Comparison of ENCODE assay signal across 9 cellular contexts in the genomic region with DNA sequence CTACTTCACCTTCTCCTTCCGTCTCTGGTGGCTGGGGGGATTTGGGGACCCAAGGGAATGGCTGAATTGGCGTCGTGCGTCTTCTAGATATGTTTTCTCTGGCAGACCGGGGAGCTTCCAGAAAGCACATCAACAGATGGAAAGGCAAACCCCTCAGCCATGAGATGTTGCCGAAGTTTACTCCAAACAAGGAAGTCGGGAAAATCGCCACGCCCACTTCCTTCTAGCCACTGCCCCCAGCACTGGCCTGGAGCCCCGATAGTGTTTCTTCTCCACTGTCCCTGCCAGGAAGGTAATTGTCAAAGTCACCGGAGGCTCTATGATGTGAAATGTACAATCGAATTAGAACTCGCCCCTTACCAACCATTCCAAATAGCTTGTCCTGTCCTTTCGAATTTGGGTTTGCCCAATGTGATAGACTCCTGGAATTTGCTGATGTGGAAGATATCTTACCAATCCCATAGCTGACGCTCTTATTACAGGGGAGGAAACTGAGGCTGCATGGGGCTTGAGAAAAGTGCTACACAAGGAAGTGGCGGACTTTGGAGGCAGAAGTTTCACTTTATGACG.
DNase-seq lines count a peak whose midpoint lies in the region; ATAC-seq and TF ChIP-seq lines count a peak whose summit lies in the region.
"Had no signal": no experiment of that assay in that cellular context is flagged by ENCODE, and none has a peak within 500 bp of the region (broad histone marks: within the 10 kb centered on the region; RNA-seq: fewer than 3 reads in every experiment).

No MANE protein-coding gene starts in this region.

- no peak for TF ChIP-seq CTCF in astrocyte of the cerebellum (IDR thresholded peaks at IDR 0.05; ENCODE audit: low read depth, low read length, missing control alignments)
- no peak for TF ChIP-seq CTCF in smooth muscle cell (IDR thresholded peaks at IDR 0.05; ENCODE audit: borderline replicate concordance, insufficient read depth, poor library complexity, severe bottlenecking)

- H3K9me3 ChIP-seq in iPS-20b (ENCODE audit: insufficient read depth, low read depth, low read length) (no peaks in the 10 kb centered on the region), smooth muscle cell (replicated peaks; ENCODE audit: low read depth) (no peaks in the 10 kb centered on the region)

- H3K79me2 ChIP-seq in smooth muscle cell (ENCODE audit: low read depth) = no peaks in the 10 kb centered on the region

- H3F3A ChIP-seq in smooth muscle cell (ENCODE audit: low read depth) = no peaks in the 10 kb centered on the region

- H3K9ac ChIP-seq in iPS-20b (ENCODE audit: low read depth, low read length) (no peak overlapping the region), smooth muscle cell (ENCODE audit: low read depth) (no peak overlapping the region)

- no peaks in the 10 kb centered on the region for H4K20me1 ChIP-seq in smooth muscle cell (ENCODE audit: low read depth)

- H2AFZ ChIP-seq in smooth muscle cell (ENCODE audit: low read depth) = peak overlapping the region; percentile 91

- in situ Hi-C loops in astrocyte of the cerebellum (cut with HindIII; ENCODE audit: low sequenced_read_pairs) = no loop called here

- no peak overlapping the region for H3K27ac ChIP-seq in iPS-20b (ENCODE audit: low read length)
- H3K27ac ChIP-seq in smooth muscle cell (ENCODE audit: low read depth) = no peak overlapping the region

- peak overlapping the region; percentile 99 for H3K4me2 ChIP-seq in smooth muscle cell

- H3K4me3 ChIP-seq in astrocyte of the cerebellum (ENCODE audit: low read depth, low read length) (peak overlapping the region; percentile 42), iPS-20b (ENCODE audit: low read length) (peak overlapping the region; percentile 64), smooth muscle cell (peak overlapping the region; percentile 54)

- no peaks in the 10 kb centered on the region for H3K36me3 ChIP-seq in iPS-20b (ENCODE audit: insufficient read depth, low read depth, low read length)
- H3K36me3 ChIP-seq in smooth muscle cell (ENCODE audit: low read depth) = no peaks in the 10 kb centered on the region

- peaks cover 55% of the 10 kb centered on the region for H3K27me3 ChIP-seq in iPS-20b (ENCODE audit: insufficient read depth, low read length)
- peaks cover 86% of the 10 kb centered on the region for H3K27me3 ChIP-seq in smooth muscle cell (ENCODE audit: low read depth)

- H3K4me1 ChIP-seq in iPS-20b (ENCODE audit: insufficient read depth, low read length) (0 out of 2 replicates have a peak, but pooled peaks cover 9% of the 10 kb centered on the region), smooth muscle cell (ENCODE audit: low read depth) (no peaks in the 10 kb centered on the region)

- ATAC-seq in HG03097 (IDR thresholded peaks at IDR 0.05; ENCODE audit: low FRiP score, unreplicated experiment) (no peak), HG03342 (IDR thresholded peaks at IDR 0.05; ENCODE audit: unreplicated experiment) (no peak), HG03442 (IDR thresholded peaks at IDR 0.05; ENCODE audit: unreplicated experiment) (no peak)

- 29% methylated on average over 17 of the region's 17 CpGs for WGBS in smooth muscle cell (ENCODE audit: low lambda C conversion rate)

- DNase-seq in HS-5 (ENCODE audit: low read depth) (peak; percentile 15), astrocyte of the cerebellum (ENCODE audit: low read depth) (no peak), smooth muscle cell (lab: John Stamatoyannopoulos, UW; ENCODE audit: unreplicated experiment) (no peak), HuH-7.5 (ENCODE audit: low spot score) (no peak)
- DNase-seq: NCI-H187 treated with DMSO at 0.1 percent for 48 hours had no signal
